In genomic region chr4:112636688-112637551, GRCh38 we compare ENCODE assay signal across 8 cellular contexts. TPM values are rescaled to one million over a fixed set of nuclear protein-coding genes. Genes with fewer than 3 reads are reported as not detected.
DNase-seq lines count a peak whose midpoint lies in the region; ATAC-seq lines count a peak whose summit lies in the region.

TSS of gene LARP7 (plus strand) at chr4:112637143. CDS start at chr4:112644670, 7,527 bp downstream.
A gene with protein sequence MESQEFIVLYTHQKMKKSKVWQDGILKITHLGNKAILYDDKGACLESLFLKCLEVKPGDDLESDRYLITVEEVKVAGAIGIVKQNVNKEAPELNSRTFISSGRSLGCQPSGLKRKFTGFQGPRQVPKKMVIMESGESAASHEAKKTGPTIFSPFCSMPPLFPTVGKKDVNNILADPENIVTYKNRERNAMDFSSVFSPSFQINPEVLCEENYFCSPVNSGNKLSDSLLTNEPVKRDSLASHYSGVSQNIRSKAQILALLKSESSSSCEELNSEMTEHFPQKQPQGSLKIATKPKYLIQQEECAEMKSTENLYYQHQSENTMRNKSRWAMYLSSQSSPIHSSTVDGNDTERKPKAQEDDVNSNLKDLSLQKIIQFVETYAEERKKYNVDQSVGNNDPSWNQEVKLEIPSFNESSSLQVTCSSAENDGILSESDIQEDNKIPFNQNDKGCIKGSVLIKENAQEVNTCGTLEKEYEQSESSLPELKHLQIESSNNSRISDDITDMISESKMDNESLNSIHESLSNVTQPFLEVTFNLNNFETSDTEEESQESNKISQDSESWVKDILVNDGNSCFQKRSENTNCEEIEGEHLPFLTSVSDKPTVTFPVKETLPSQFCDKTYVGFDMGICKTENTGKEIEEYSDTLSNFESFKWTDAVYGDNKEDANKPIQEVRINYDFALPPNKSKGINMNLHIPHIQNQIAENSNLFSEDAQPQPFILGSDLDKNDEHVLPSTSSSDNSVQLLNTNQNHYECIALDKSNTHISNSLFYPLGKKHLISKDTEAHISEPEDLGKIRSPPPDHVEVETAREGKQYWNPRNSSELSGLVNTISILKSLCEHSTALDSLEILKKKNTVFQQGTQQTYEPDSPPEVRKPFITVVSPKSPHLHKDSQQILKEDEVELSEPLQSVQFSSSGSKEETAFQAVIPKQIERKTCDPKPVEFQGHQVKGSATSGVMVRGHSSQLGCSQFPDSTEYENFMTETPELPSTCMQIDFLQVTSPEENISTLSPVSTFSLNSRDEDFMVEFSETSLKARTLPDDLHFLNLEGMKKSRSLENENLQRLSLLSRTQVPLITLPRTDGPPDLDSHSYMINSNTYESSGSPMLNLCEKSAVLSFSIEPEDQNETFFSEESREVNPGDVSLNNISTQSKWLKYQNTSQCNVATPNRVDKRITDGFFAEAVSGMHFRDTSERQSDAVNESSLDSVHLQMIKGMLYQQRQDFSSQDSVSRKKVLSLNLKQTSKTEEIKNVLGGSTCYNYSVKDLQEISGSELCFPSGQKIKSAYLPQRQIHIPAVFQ (N-terminal part only) (minus strand): TSS chr4:112636909. CDS start chr4:112633176, 3,733 bp downstream.

- peaks cover 32% of the 10 kb centered on the region for H3K4me1 Mint-ChIP-seq in activated CD4-positive, alpha-beta T cell treated with anti-CD3 and anti-CD28 coated beads, Interleukin-2, amount 10 ng/mL, durations not matched to agents 7 days and 5 days

- no peak within 1 kb of the TSS for H3K4me3 Mint-ChIP-seq in activated CD4-positive, alpha-beta T cell treated with anti-CD3 and anti-CD28 coated beads, Interleukin-2, amount 10 ng/mL, durations not matched to agents 7 days and 5 days

- H3K27me3 Mint-ChIP-seq in activated CD4-positive, alpha-beta T cell treated with anti-CD3 and anti-CD28 coated beads, Interleukin-2, amount 10 ng/mL, durations not matched to agents 7 days and 5 days, result no peaks in the 10 kb centered on the region

- POLR2A ChIA-PET in activated CD4-positive, alpha-beta T cell treated with anti-CD3 and anti-CD28 coated beads, Interleukin-2, amount 10 ng/mL, durations not matched to agents 7 days and 5 days (lab: Charles Lee), result no interaction called here

- DNase-seq in C1 segment of cervical spinal cord (lab: John Stamatoyannopoulos, UW), result peak; percentile 96 to 100 (median 99)
- peak; percentile 98 for DNase-seq in NCI-H526 treated with DMSO at 0.1 percent for 48 hours (lab: John Stamatoyannopoulos, UW)
- DNase-seq in activated CD4-positive, alpha-beta T cell treated with anti-CD3 and anti-CD28 coated beads, Interleukin-2, amount 10 ng/mL, durations not matched to agents 7 days and 5 days, result peak; percentile 99
- DNase-seq in cortex of kidney (lab: John Stamatoyannopoulos, UW), result peak; percentile 52
- peak; percentile 99 for DNase-seq in left lobe of liver (ENCODE audit: low spot score)
- DNase-seq in stimulated activated CD4-positive, alpha-beta T cell treated with anti-CD3 and anti-CD28 coated beads, Interleukin-2, amount 100 ng/mL, for 4 hours (ENCODE audit: low read depth), result peak; percentile 96

- CTCF ChIA-PET in activated CD4-positive, alpha-beta T cell treated with anti-CD3 and anti-CD28 coated beads, Interleukin-2, amount 10 ng/mL, durations not matched to agents 7 days and 5 days (lab: Charles Lee), result interaction anchor here (0.6 to 1.6 kb wide), 10 partner anchors 11 to 514 kb away, joined by 3 to 7 read pairs (median 3); partner anchors contain the start of gene TIFA

- H3K36me3 Mint-ChIP-seq in activated CD4-positive, alpha-beta T cell treated with anti-CD3 and anti-CD28 coated beads, Interleukin-2, amount 10 ng/mL, durations not matched to agents 7 days and 5 days (ENCODE audit: low read depth), result peaks cover 8% of the 10 kb centered on the region

- no peak within 1 kb of the TSS for H3K27ac Mint-ChIP-seq in activated CD4-positive, alpha-beta T cell treated with anti-CD3 and anti-CD28 coated beads, Interleukin-2, amount 10 ng/mL, durations not matched to agents 7 days and 5 days

- ATAC-seq in GM19324 (IDR thresholded peaks at IDR 0.05; ENCODE audit: low FRiP score, unreplicated experiment) (peak; percentile 93), HG03469 (IDR thresholded peaks at IDR 0.05; ENCODE audit: unreplicated experiment) (peak; percentile 84), left lobe of liver (peak; percentile 93)

- H3K9me3 Mint-ChIP-seq in activated CD4-positive, alpha-beta T cell treated with anti-CD3 and anti-CD28 coated beads, Interleukin-2, amount 10 ng/mL, durations not matched to agents 7 days and 5 days, result no peaks in the 10 kb centered on the region

RNA-seq across cellular contexts. Expression of gene LARP7, which starts in this region (rescaled TPM):
- 10 to 100 TPM; 48.0 to 48.5 TPM for total RNA-seq in activated CD4-positive, alpha-beta T cell treated with anti-CD3 and anti-CD28 coated beads, Interleukin-2, amount 10 ng/mL, durations not matched to agents 7 days and 5 days
- 14.7 TPM for total RNA-seq in left lobe of liver

RNA-seq across cellular contexts. Expression of the second gene that starts in this region (rescaled TPM):
- total RNA-seq in activated CD4-positive, alpha-beta T cell treated with anti-CD3 and anti-CD28 coated beads, Interleukin-2, amount 10 ng/mL, durations not matched to agents 7 days and 5 days, result 10 to 100 TPM; 38.7 to 40.0 TPM
- total RNA-seq in left lobe of liver, result 1.7 TPM

Comparison
In these comparisons a context has a peak if more than half of its experiments do, and no peak if none do; other contexts are left out.
1. Peak in every context shown above with its lines: DNase-seq and ATAC-seq.
2. RNA of the second gene that starts in this region (total RNA-seq): 38.7 to 40.0 TPM in activated CD4-positive, alpha-beta T cell treated with anti-CD3 and anti-CD28 coated beads, Interleukin-2, amount 10 ng/mL, durations not matched to agents 7 days and 5 days; 1.7 TPM in left lobe of liver (single experiment); every median in the first group is over 10 times any median in the second.